Comparison of ENCODE assay signal across 13 cellular contexts in genomic region chr1:24984800-24985552, GRCh38. TPM values are rescaled to one million over a fixed set of nuclear protein-coding genes. Genes with fewer than 3 reads are reported as not detected.
DNase-seq lines count a peak whose midpoint lies in the region; ATAC-seq, FAIRE-seq and TF ChIP-seq lines count a peak whose summit lies in the region.
"Had no signal": no experiment of that assay in that cellular context is flagged by ENCODE, and none has a peak within 500 bp of the region (broad histone marks: within the 10 kb centered on the region; RNA-seq: fewer than 3 reads in every experiment).

No MANE protein-coding gene starts in this region.

- peak; percentile 33 for FAIRE-seq in GM12892 (lab: Jason Lieb, UNC)

- H3K4me3 ChIP-seq in CD4-positive, alpha-beta memory T cell (ENCODE audit: low read length in 2 of 2) = no peak overlapping the region
- H3K4me3 ChIP-seq: gastrocnemius medialis, GM23248, uterus had no signal

- POLR2A ChIA-PET in CD4-positive, alpha-beta memory T cell (lab: Charles Lee; ENCODE audit: partially characterized antibody) = interaction anchor here (0.6 to 4.9 kb wide), 13 partner anchors 8 to 74 kb away, joined by 3 to 35 read pairs (median 3); no protein-coding TSS in a partner anchor

- in situ Hi-C loops in ACHN (cut with HindIII; ENCODE audit: low pct_ligation_motif_present, low pct_unique_long_range_greater_than_20kb, low sequenced_read_pairs) = no loop called here

- no peaks in the 10 kb centered on the region for H3K36me3 Mint-ChIP-seq in CD4-positive, alpha-beta memory T cell
- peaks cover 4% of the 10 kb centered on the region for H3K36me3 Mint-ChIP-seq in activated T-helper 1 cell treated with anti-CD3 and anti-CD28 coated beads, Interleukin-12 subunit alpha, Interleukin-12 subunit beta, Interleukin-2, Interleukin-4 antibody, amounts not matched to agents 30 ng/mL and 10 ng/mL and 1 ng/mL, durations not matched to agents 14 hours and 24 hours and 36 hours (ENCODE audit: low read depth)
- H3K36me3 Mint-ChIP-seq in immature natural killer cell = peaks cover 0 to 4% (median 3%) of the 10 kb centered on the region in 3 donors

- H3K4me1 ChIP-seq in CD4-positive, alpha-beta memory T cell (ENCODE audit: insufficient read depth, low read length) = peaks cover 90% of the 10 kb centered on the region
- H3K4me1 ChIP-seq: gastrocnemius medialis, uterus had no signal

- peaks cover 0 to 2% (median 0%) of the 10 kb centered on the region in 8 donors for H3K9me3 Mint-ChIP-seq in CD4-positive, alpha-beta memory T cell
- H3K9me3 Mint-ChIP-seq in activated T-helper 1 cell treated with anti-CD3 and anti-CD28 coated beads, Interleukin-12 subunit alpha, Interleukin-12 subunit beta, Interleukin-2, Interleukin-4 antibody, amounts not matched to agents 30 ng/mL and 10 ng/mL and 1 ng/mL, durations not matched to agents 14 hours and 24 hours and 36 hours = no peaks in the 10 kb centered on the region
- no peaks in the 10 kb centered on the region for H3K9me3 Mint-ChIP-seq in immature natural killer cell

- H3K36me3 ChIP-seq in CD4-positive, alpha-beta memory T cell (ENCODE audit: insufficient read depth, low read length) = no peaks in the 10 kb centered on the region
- H3K36me3 ChIP-seq: gastrocnemius medialis, uterus had no signal

- peaks cover 0 to 2% of the 10 kb centered on the region in 2 donors for H3K27me3 Mint-ChIP-seq in CD4-positive, alpha-beta memory T cell
- H3K27me3 Mint-ChIP-seq in activated T-helper 1 cell treated with anti-CD3 and anti-CD28 coated beads, Interleukin-12 subunit alpha, Interleukin-12 subunit beta, Interleukin-2, Interleukin-4 antibody, amounts not matched to agents 30 ng/mL and 10 ng/mL and 1 ng/mL, durations not matched to agents 14 hours and 24 hours and 36 hours (ENCODE audit: insufficient read depth) = no peaks in the 10 kb centered on the region
- H3K27me3 Mint-ChIP-seq in immature natural killer cell (ENCODE audit: low read depth in 3 of 3) = peaks cover 27 to 37% (median 30%) of the 10 kb centered on the region in 3 donors

- ATAC-seq in HG03378 (IDR thresholded peaks at IDR 0.05; ENCODE audit: unreplicated experiment) = no peak
- ATAC-seq: gastrocnemius medialis had no signal

- CTCF ChIA-PET in CD4-positive, alpha-beta memory T cell (lab: Charles Lee; ENCODE audit: partially characterized antibody) = interaction anchor here (0.9 to 1.2 kb wide), 3 partner anchors 20 to 136 kb away, joined by 3 read pairs; no protein-coding TSS in a partner anchor

- peak overlapping the region in 7 of 8 donors; percentile 61 to 83 (median 74) for H3K4me3 Mint-ChIP-seq in CD4-positive, alpha-beta memory T cell
- H3K4me3 Mint-ChIP-seq in activated T-helper 1 cell treated with anti-CD3 and anti-CD28 coated beads, Interleukin-12 subunit alpha, Interleukin-12 subunit beta, Interleukin-2, Interleukin-4 antibody, amounts not matched to agents 30 ng/mL and 10 ng/mL and 1 ng/mL, durations not matched to agents 14 hours and 24 hours and 36 hours = peak overlapping the region; percentile 62
- H3K4me3 Mint-ChIP-seq in immature natural killer cell = peak overlapping the region; percentile 60 to 82 (median 72)

- H3K4me1 Mint-ChIP-seq in CD4-positive, alpha-beta memory T cell = peaks cover 58 to 87% (median 72%) of the 10 kb centered on the region in 4 donors
- peaks cover 94% of the 10 kb centered on the region for H3K4me1 Mint-ChIP-seq in activated T-helper 1 cell treated with anti-CD3 and anti-CD28 coated beads, Interleukin-12 subunit alpha, Interleukin-12 subunit beta, Interleukin-2, Interleukin-4 antibody, amounts not matched to agents 30 ng/mL and 10 ng/mL and 1 ng/mL, durations not matched to agents 14 hours and 24 hours and 36 hours (ENCODE audit: low read depth)
- peaks cover 42 to 62% of the 10 kb centered on the region in 2 donors for H3K4me1 Mint-ChIP-seq in immature natural killer cell

- no peaks in the 10 kb centered on the region for H3K27me3 ChIP-seq in CD4-positive, alpha-beta memory T cell (ENCODE audit: insufficient read depth, low read length)
- H3K27me3 ChIP-seq: uterus had no signal

- H3K27ac Mint-ChIP-seq in CD4-positive, alpha-beta memory T cell = peak overlapping the region; percentile 44 to 89 (median 72)
- peak overlapping the region; percentile 62 for H3K27ac Mint-ChIP-seq in activated T-helper 1 cell treated with anti-CD3 and anti-CD28 coated beads, Interleukin-12 subunit alpha, Interleukin-12 subunit beta, Interleukin-2, Interleukin-4 antibody, amounts not matched to agents 30 ng/mL and 10 ng/mL and 1 ng/mL, durations not matched to agents 14 hours and 24 hours and 36 hours
- peak overlapping the region in 5 of 6 donors; percentile 64 to 93 (median 86) for H3K27ac Mint-ChIP-seq in immature natural killer cell

- H3K27ac ChIP-seq in CD4-positive, alpha-beta memory T cell (ENCODE audit: low read depth, low read length) = no peak overlapping the region
- H3K27ac ChIP-seq: gastrocnemius medialis, GM23248, uterus had no signal

- TF ChIP-seq POLR2A in GM12892 (IDR thresholded peaks at IDR 0.05; ENCODE audit: low read depth, low read length) = no peak

- peak; percentile 40 to 80 (median 43) for DNase-seq in CD4-positive, alpha-beta memory T cell
- no peak for DNase-seq in GM12892 (ENCODE audit: insufficient read length)
- DNase-seq in activated T-helper 1 cell treated with anti-CD3 and anti-CD28 coated beads, Interleukin-12 subunit alpha, Interleukin-12 subunit beta, Interleukin-2, Interleukin-4 antibody, amounts not matched to agents 30 ng/mL and 10 ng/mL and 1 ng/mL, durations not matched to agents 14 hours and 24 hours and 36 hours (ENCODE audit: low spot score) = no peak
- DNase-seq in immature natural killer cell = peak; percentile 81 to 85 (median 83)
- no peak for DNase-seq in ACHN
- no peak for DNase-seq in H4 (ENCODE audit: low spot score)
- DNase-seq: activated naive CD4-positive, alpha-beta T cell treated with Interleukin-2 at 50 U/mL for 16 hours; DMS79; gastrocnemius medialis; GM23248; NCI-H774; uterus had no signal

- no peaks in the 10 kb centered on the region for H3K9me3 ChIP-seq in CD4-positive, alpha-beta memory T cell (ENCODE audit: control insufficient read depth in 1 of 2, low read length in 2 of 2)
- H3K9me3 ChIP-seq: gastrocnemius medialis, uterus had no signal

- intact Hi-C loops in CD4-positive, alpha-beta memory T cell (cut with micrococcal nuclease) = no loop called here
- intact Hi-C loops in activated T-helper 1 cell treated with anti-CD3 and anti-CD28 coated beads, Interleukin-12 subunit alpha, Interleukin-12 subunit beta, Interleukin-2, Interleukin-4 antibody, amounts not matched to agents 30 ng/mL and 10 ng/mL and 1 ng/mL, durations not matched to agents 14 hours and 24 hours and 36 hours (cut with micrococcal nuclease) = loop anchor here (2.0 kb wide), 1 partner anchor 18 kb away; no protein-coding TSS in a partner anchor

RNA-seq across cellular contexts. Expression of gene RUNX3, which starts 54.9 kb away (rescaled TPM):
- 100 to 1,000 TPM; 105 to 112 TPM for total RNA-seq in CD4-positive, alpha-beta memory T cell
- polyA plus RNA-seq in CD4-positive, alpha-beta memory T cell = 10 to 100 TPM; 12.5 to 50.8 TPM
- polyA plus RNA-seq in GM12892 (2012; ENCODE audit: missing spikeins) = 38.6 TPM
- 133 and 140 TPM in 2 replicates for total RNA-seq in activated T-helper 1 cell treated with anti-CD3 and anti-CD28 coated beads, Interleukin-12 subunit alpha, Interleukin-12 subunit beta, Interleukin-2, Interleukin-4 antibody, amounts not matched to agents 30 ng/mL and 10 ng/mL and 1 ng/mL, durations not matched to agents 14 hours and 24 hours and 36 hours
- 100 to 1,000 TPM in 1 of 3 donors, 10 to 100 TPM in 2; 83.7 to 132 (median 93.2) TPM for polyA plus RNA-seq in immature natural killer cell
- total RNA-seq in H4 (2014; rRNA removed; shearing (Covaris generic)) = 2.9 and 4.7 TPM in 2 replicates

Comparison
In these comparisons a context has a peak if more than half of its experiments do, and no peak if none do; other contexts are left out.
1. DNase-seq: peak in CD4-positive, alpha-beta memory T cell (5 of 5) and immature natural killer cell (3 of 3); none in GM12892 (single experiment), activated T-helper 1 cell treated with anti-CD3 and anti-CD28 coated beads, Interleukin-12 subunit alpha, Interleukin-12 subunit beta, Interleukin-2, Interleukin-4 antibody, amounts not matched to agents 30 ng/mL and 10 ng/mL and 1 ng/mL, durations not matched to agents 14 hours and 24 hours and 36 hours (single experiment), ACHN (single experiment) and H4 (single experiment).
2. RNA of gene RUNX3, which starts 54.9 kb away (total RNA-seq): 133 to 140 TPM in activated T-helper 1 cell treated with anti-CD3 and anti-CD28 coated beads, Interleukin-12 subunit alpha, Interleukin-12 subunit beta, Interleukin-2, Interleukin-4 antibody, amounts not matched to agents 30 ng/mL and 10 ng/mL and 1 ng/mL, durations not matched to agents 14 hours and 24 hours and 36 hours and 105 to 112 TPM in CD4-positive, alpha-beta memory T cell; 2.9 to 4.7 TPM in H4; every median in the first group is over 10 times any median in the second.
3. Peak in every context shown above with its lines, with median percentiles within 50 percentile points of each other: H3K27ac Mint-ChIP-seq and H3K4me3 Mint-ChIP-seq.